Comparison of ENCODE assay signal across 23 cellular contexts in genomic region chrX:28124416-28124815, GRCh38.
DNase-seq lines count a peak whose midpoint lies in the region; FAIRE-seq and TF ChIP-seq lines count a peak whose summit lies in the region.
"Had no signal": no experiment of that assay in that cellular context is flagged by ENCODE, and none has a peak within 500 bp of the region (broad histone marks: within the 10 kb centered on the region; RNA-seq: fewer than 3 reads in every experiment).

No MANE protein-coding gene starts in this region.

- peaks cover 15% of the 10 kb centered on the region for H3K4me1 Mint-ChIP-seq in osteocyte (ENCODE audit: unreplicated experiment)
- H3K4me1 Mint-ChIP-seq: CD8-positive, alpha-beta memory T cell had no signal

- H3K4me1 ChIP-seq in BE2C, result peaks cover 6% of the 10 kb centered on the region

- TF ChIP-seq CTCF in osteocyte (IDR thresholded peaks at IDR 0.05) (no peak), BE2C (IDR thresholded peaks at IDR 0.05; ENCODE audit: low read depth, low read length) (no peak)

- no peaks in the 10 kb centered on the region for H3K36me3 Mint-ChIP-seq in osteocyte (ENCODE audit: unreplicated experiment)
- H3K36me3 Mint-ChIP-seq: CD8-positive, alpha-beta memory T cell had no signal

- H3K27ac Mint-ChIP-seq in osteocyte (ENCODE audit: unreplicated experiment), result peak overlapping the region; percentile 59
- H3K27ac Mint-ChIP-seq: CD8-positive, alpha-beta memory T cell had no signal

- peaks cover 5% of the 10 kb centered on the region for H3K9me3 Mint-ChIP-seq in osteocyte (ENCODE audit: unreplicated experiment)

- no peaks in the 10 kb centered on the region for H3K27me3 Mint-ChIP-seq in osteocyte (ENCODE audit: unreplicated experiment)
- H3K27me3 Mint-ChIP-seq: CD8-positive, alpha-beta memory T cell had no signal

- no peaks in the 10 kb centered on the region for H3K27me3 ChIP-seq in BE2C
- H3K27me3 ChIP-seq: MG63 had no signal

- FAIRE-seq in RCC 7860 (lab: Jason Lieb, UNC), result no peak
- FAIRE-seq: D721Med, H1 had no signal

- no peaks in the 10 kb centered on the region for H3K9me3 ChIP-seq in BE2C
- H3K9me3 ChIP-seq: MG63 had no signal

- no peak overlapping the region for H3K4me3 Mint-ChIP-seq in osteocyte (ENCODE audit: unreplicated experiment)
- H3K4me3 Mint-ChIP-seq: CD8-positive, alpha-beta memory T cell had no signal

- peak; percentile 90 for DNase-seq in DMS53 (lab: John Stamatoyannopoulos, UW)
- DNase-seq in RCC 7860 (ENCODE audit: low spot score), result peak; percentile 31
- peak; percentile 0 for DNase-seq in fibroblast of gingiva (ENCODE audit: low read depth)
- no peak for DNase-seq in osteocyte (ENCODE audit: extremely low spot score, unreplicated experiment)
- DNase-seq in BE2C, result no peak
- no peak for DNase-seq in activated CD4-positive, alpha-beta T cell treated with anti-CD3 and anti-CD28 coated beads, Interleukin-2, amount 50 U/mL, for 48 hours
- no peak for DNase-seq in GM19238 (ENCODE audit: insufficient read length, low spot score)
- DNase-seq: AML-193; CD8-positive, alpha-beta memory T cell; DMS79; Kasumi-1; MG63; NCI-H1417 treated with DMSO at 0.1 percent for 48 hours; NCI-H1930; NCI-H2227 treated with DMSO at 0.1 percent for 48 hours; NCI-H524; NCI-H774; OCI-M1; RPMI8226; SHP77; SW 1271 had no signal

- H3K36me3 ChIP-seq in BE2C, result no peaks in the 10 kb centered on the region
- H3K36me3 ChIP-seq: MG63 had no signal

- H3K4me3 ChIP-seq in BE2C (ENCODE audit: low read depth, low read length), result no peak overlapping the region
- H3K4me3 ChIP-seq: MG63 had no signal

Comparison
In these comparisons a context has a peak if more than half of its experiments do, and no peak if none do; other contexts are left out.
1. DNase-seq: peak in DMS53 (single experiment), RCC 7860 (single experiment) and fibroblast of gingiva (single experiment); none in osteocyte (single experiment), BE2C (single experiment), activated CD4-positive, alpha-beta T cell treated with anti-CD3 and anti-CD28 coated beads, Interleukin-2, amount 50 U/mL, for 48 hours (0 of 2) and GM19238 (single experiment).